Comparison of ENCODE assay signal across 11 cellular contexts in genomic region chr9:14180077-14180941, GRCh38.
DNase-seq lines count a peak whose midpoint lies in the region; ATAC-seq and TF ChIP-seq lines count a peak whose summit lies in the region.
"Had no signal": no experiment of that assay in that cellular context is flagged by ENCODE, and none has a peak within 500 bp of the region (broad histone marks: within the 10 kb centered on the region; RNA-seq: fewer than 3 reads in every experiment).

No MANE protein-coding gene starts in this region.

- TF ChIP-seq CTCF in colonic mucosa (IDR thresholded peaks at IDR 0.05) (no peak), thoracic aorta (IDR thresholded peaks at IDR 0.05) (no peak)

- ATAC-seq in thoracic aorta (ENCODE audit: insufficient number of reproducible peaks, low FRiP score, low read depth): peak; percentile 31

- DNase-seq in NCI-H2196 treated with DMSO at 0.1 percent for 48 hours (lab: John Stamatoyannopoulos, UW; ENCODE audit: unreplicated experiment) (peak; percentile 38), colonic mucosa (peak; percentile 47), mesenchymal stem cell (no peak), thoracic aorta (ENCODE audit: low spot score) (no peak), T-helper 1 cell (no peak), DMS53 treated with DMSO at 0.1 percent for 48 hours (lab: John Stamatoyannopoulos, UW; ENCODE audit: unreplicated experiment) (no peak), glomerular visceral epithelial cell (ENCODE audit: extremely low spot score) (no peak), NCI-H1048 (lab: John Stamatoyannopoulos, UW) (no peak)
- DNase-seq: activated T-cell treated with anti-CD3 and anti-CD28 coated beads, Interleukin-2, amount 50 U/mL, for 24 hours; NCI-H1417 treated with DMSO at 0.1 percent for 48 hours had no signal

- no peak overlapping the region for H2BK5ac ChIP-seq in mesenchymal stem cell (ENCODE audit: low read depth, low read length, poor library complexity, severe bottlenecking)

- H3K18ac ChIP-seq in mesenchymal stem cell (ENCODE audit: low read depth in 1 of 2, low read length in 2 of 2): no peak overlapping the region

- H2AK5ac ChIP-seq in mesenchymal stem cell (ENCODE audit: low read length, severe bottlenecking): no peak overlapping the region

- no peak overlapping the region for H2BK12ac ChIP-seq in mesenchymal stem cell (ENCODE audit: low read length in 2 of 2)

- peak overlapping the region in 1 of 2 donors; percentile 69 for H3K9ac ChIP-seq in colonic mucosa (ENCODE audit: low read depth in 2 of 2, low read length in 2 of 2)
- H3K9ac ChIP-seq in mesenchymal stem cell (ENCODE audit: low read length): peak overlapping the region; percentile 75

- no peak overlapping the region for H3K4ac ChIP-seq in mesenchymal stem cell (ENCODE audit: low read depth in 1 of 2, low read length in 2 of 2)

- H4K91ac ChIP-seq in mesenchymal stem cell (ENCODE audit: low read length): no peak overlapping the region

- H3K4me1 ChIP-seq in colonic mucosa: no peaks in the 10 kb centered on the region
- no peaks in the 10 kb centered on the region for H3K4me1 ChIP-seq in mesenchymal stem cell (ENCODE audit: control insufficient read depth, insufficient read depth, low read depth, low read length)
- H3K4me1 ChIP-seq in thoracic aorta (ENCODE audit: control insufficient read depth in 1 of 2, low read depth in 2 of 2): peaks cover 22 to 47% of the 10 kb centered on the region in 2 donors

- intact Hi-C loops in colonic mucosa (cut with DNase I): no loop called here

- H3K79me1 ChIP-seq in mesenchymal stem cell (replicated peaks; ENCODE audit: low read length, poor library complexity, severe bottlenecking): peaks cover 5% of the 10 kb centered on the region

- H3K36me3 ChIP-seq in colonic mucosa (no peaks in the 10 kb centered on the region), mesenchymal stem cell (ENCODE audit: control insufficient read depth in 1 of 2, insufficient read depth in 2 of 2, low read depth in 1 of 2, low read length in 2 of 2) (no peaks in the 10 kb centered on the region), thoracic aorta (no peaks in the 10 kb centered on the region)
- H3K36me3 ChIP-seq: HAP-1 had no signal

- H3K27ac ChIP-seq in colonic mucosa (peak overlapping the region; percentile 71), mesenchymal stem cell (ENCODE audit: low read length, poor library complexity, severe bottlenecking) (no peak overlapping the region), thoracic aorta (peak overlapping the region; percentile 9 to 39)

- H3K27me3 ChIP-seq in colonic mucosa (no peaks in the 10 kb centered on the region), mesenchymal stem cell (ENCODE audit: control insufficient read depth in 1 of 2, insufficient read depth in 1 of 2, low read length in 2 of 2) (no peaks in the 10 kb centered on the region), thoracic aorta (replicated peaks; ENCODE audit: insufficient read depth) (no peaks in the 10 kb centered on the region)

- peak overlapping the region; percentile 6 for H3K4me3 ChIP-seq in colonic mucosa
- H3K4me3 ChIP-seq in mesenchymal stem cell (ENCODE audit: insufficient read depth in 1 of 2, low read depth in 1 of 2, low read length in 2 of 2): peak overlapping the region in 1 of 2 experiments; percentile 66
- peak overlapping the region; percentile 48 for H3K4me3 ChIP-seq in thoracic aorta
- H3K4me3 ChIP-seq: HAP-1 had no signal

- no peak overlapping the region for H3K23ac ChIP-seq in mesenchymal stem cell (ENCODE audit: low read length in 2 of 2)

- H3K9me3 ChIP-seq in colonic mucosa (no peaks in the 10 kb centered on the region), mesenchymal stem cell (ENCODE audit: control insufficient read depth, low read length) (no peaks in the 10 kb centered on the region), thoracic aorta (no peaks in the 10 kb centered on the region)
- H3K9me3 ChIP-seq: HAP-1 had no signal

- H4K8ac ChIP-seq in mesenchymal stem cell (ENCODE audit: low read length): no peak overlapping the region

- H2AFZ ChIP-seq in mesenchymal stem cell (ENCODE audit: low read depth, low read length): peak overlapping the region; percentile 23

- 87% methylated on average over 9 of the region's 11 CpGs for WGBS in mesenchymal stem cell

- no peak overlapping the region for H2BK15ac ChIP-seq in mesenchymal stem cell (ENCODE audit: low read depth, poor library complexity, severe bottlenecking)

- no peak overlapping the region for H2BK120ac ChIP-seq in mesenchymal stem cell (ENCODE audit: low read depth, low read length)

- H3K14ac ChIP-seq in mesenchymal stem cell (ENCODE audit: low read length in 2 of 2): no peak overlapping the region

- H3K4me2 ChIP-seq in mesenchymal stem cell (ENCODE audit: low read length, poor library complexity, severe bottlenecking): no peak overlapping the region

Comparison
In these comparisons a context has a peak if more than half of its experiments do, and no peak if none do; other contexts are left out.
1. DNase-seq: peak in NCI-H2196 treated with DMSO at 0.1 percent for 48 hours (single experiment) and colonic mucosa (single experiment); none in mesenchymal stem cell (single experiment), thoracic aorta (single experiment), T-helper 1 cell (0 of 5), DMS53 treated with DMSO at 0.1 percent for 48 hours (single experiment), glomerular visceral epithelial cell (single experiment) and NCI-H1048 (single experiment).